1 cellular context compared by ENCODE assay signal in genomic region chr2:54207666-54208195, GRCh38.
A peak's percentile ranks its signal among the peaks of the same experiment; 100 is the strongest.
TF ChIP-seq lines count a peak whose summit lies in the region.

No MANE protein-coding gene starts in this region.

TF ChIP-seq in HepG2, 621 proteins besides CTCF, POLR2A, EP300 and RAD21 (continued from another document and continues in another):
- TF ChIP-seq SNAPC4 (CRISPR knock-in tag; IDR thresholded peaks at IDR 0.05) (peak; percentile 52; the same call in 1 of the 2 replicates), ZNF329 (CRISPR knock-in tag; IDR thresholded peaks at IDR 0.05; ENCODE audit: low read depth) (no peak), ZNF841 (CRISPR knock-in tag; IDR thresholded peaks at IDR 0.05; ENCODE audit: borderline replicate concordance) (no peak), STAG1 (CRISPR knock-in tag; IDR thresholded peaks at IDR 0.05) (peak; percentile 20), ZBTB20 (CRISPR knock-in tag; IDR thresholded peaks at IDR 0.05; ENCODE audit: borderline replicate concordance, low read depth) (no peak; the same call in 1 of the 2 replicates), ZKSCAN8 (CRISPR knock-in tag; IDR thresholded peaks at IDR 0.05; ENCODE audit: borderline replicate concordance) (peak; percentile 86), ISL2 (CRISPR knock-in tag; IDR thresholded peaks at IDR 0.05) (peak; percentile 100), ZNF704 (CRISPR knock-in tag; IDR thresholded peaks at IDR 0.05; ENCODE audit: borderline replicate concordance) (no peak), ZFP1 (CRISPR knock-in tag; IDR thresholded peaks at IDR 0.05) (peak; percentile 83; the same call in 1 of the 2 replicates), ZNF589 (CRISPR knock-in tag; conservative IDR thresholded peaks at IDR 0.05) (no peak), POGZ (CRISPR knock-in tag; IDR thresholded peaks at IDR 0.05) (peak; percentile 91), NR2F1 (CRISPR knock-in tag; IDR thresholded peaks at IDR 0.05) (peak in 1 of 2 experiments; percentile 73; a peak in 1 of 4 replicates), ZNF781 (CRISPR knock-in tag; IDR thresholded peaks at IDR 0.05; ENCODE audit: borderline replicate concordance, not compliant biosample characterization) (no peak), PLRG1 (conservative IDR thresholded peaks at IDR 0.05) (no peak), FOXK2 (IDR thresholded peaks at IDR 0.05) (no peak), ZNF558 (CRISPR knock-in tag; IDR thresholded peaks at IDR 0.05; ENCODE audit: borderline replicate concordance) (no peak), ZNF878 (CRISPR knock-in tag; IDR thresholded peaks at IDR 0.05) (peak; percentile 59; the same call in 1 of the 2 replicates), ZNF646 (CRISPR knock-in tag; IDR thresholded peaks at IDR 0.05) (peak; percentile 28; the same call in 1 of the 2 replicates), NCOA1 (CRISPR knock-in tag; IDR thresholded peaks at IDR 0.05) (peak; percentile 94), GZF1 (CRISPR knock-in tag; IDR thresholded peaks at IDR 0.05) (no peak), CHCHD3 (CRISPR knock-in tag; IDR thresholded peaks at IDR 0.05) (no peak), SYNCRIP (IDR thresholded peaks at IDR 0.05; ENCODE audit: insufficient read depth, low read depth, low read length) (no peak), CREM (IDR thresholded peaks at IDR 0.05) (peak; percentile 97), CREM (CRISPR knock-in tag; IDR thresholded peaks at IDR 0.05) (no peak), ZNF513 (CRISPR knock-in tag; conservative IDR thresholded peaks at IDR 0.05) (no peak), ZNF766 (CRISPR knock-in tag; IDR thresholded peaks at IDR 0.05; ENCODE audit: borderline replicate concordance) (no peak), E2F1 (CRISPR knock-in tag; IDR thresholded peaks at IDR 0.05) (peak; percentile 8; the same call in 1 of the 2 replicates), POLR2AphosphoS2 (IDR thresholded peaks at IDR 0.05; ENCODE audit: low read depth, low read length) (no peak), TBX3 (IDR thresholded peaks at IDR 0.05; ENCODE audit: borderline replicate concordance) (peak; percentile 59; the same call in 1 of the 2 replicates), PHF21A (CRISPR knock-in tag; IDR thresholded peaks at IDR 0.05) (peak; percentile 64; the same call in 1 of the 2 replicates), KDM5B (CRISPR knock-in tag; IDR thresholded peaks at IDR 0.05; ENCODE audit: borderline replicate concordance) (no peak), UBTF (CRISPR knock-in tag; IDR thresholded peaks at IDR 0.05) (no peak), NONO (IDR thresholded peaks at IDR 0.05) (no peak), NONO (CRISPR knock-in tag; conservative IDR thresholded peaks at IDR 0.05) (peak; percentile 86), FOXJ3 (CRISPR knock-in tag; IDR thresholded peaks at IDR 0.05; ENCODE audit: borderline replicate concordance) (peak; percentile 96; the same call in 1 of the 2 replicates), ZNF572 (CRISPR knock-in tag; IDR thresholded peaks at IDR 0.05) (no peak), SRY (CRISPR knock-in tag; IDR thresholded peaks at IDR 0.05) (no peak), HDAC6 (IDR thresholded peaks at IDR 0.05; ENCODE audit: low read depth, low read length) (no peak), RORA (CRISPR knock-in tag; IDR thresholded peaks at IDR 0.05) (no peak), ZIK1 (CRISPR knock-in tag; IDR thresholded peaks at IDR 0.05; ENCODE audit: borderline replicate concordance, low read depth) (no peak), STAT5B (CRISPR knock-in tag; IDR thresholded peaks at IDR 0.05) (no peak), SATB2 (CRISPR knock-in tag; IDR thresholded peaks at IDR 0.05) (peak; percentile 34; the same call in 1 of the 2 replicates), ZKSCAN5 (CRISPR knock-in tag; IDR thresholded peaks at IDR 0.05) (no peak), TBX2 (CRISPR knock-in tag; IDR thresholded peaks at IDR 0.05; ENCODE audit: borderline replicate concordance) (peak; percentile 77), HHEX (CRISPR knock-in tag; IDR thresholded peaks at IDR 0.05) (peak; percentile 63; the same call in 1 of the 2 replicates), KDM5A (IDR thresholded peaks at IDR 0.05; ENCODE audit: borderline replicate concordance, low read length) (no peak), HOMEZ (CRISPR knock-in tag; IDR thresholded peaks at IDR 0.05; ENCODE audit: low read depth) (peak; percentile 90; the same call in 1 of the 2 replicates)
